10 cellular contexts compared by ENCODE assay signal in the genomic region with DNA sequence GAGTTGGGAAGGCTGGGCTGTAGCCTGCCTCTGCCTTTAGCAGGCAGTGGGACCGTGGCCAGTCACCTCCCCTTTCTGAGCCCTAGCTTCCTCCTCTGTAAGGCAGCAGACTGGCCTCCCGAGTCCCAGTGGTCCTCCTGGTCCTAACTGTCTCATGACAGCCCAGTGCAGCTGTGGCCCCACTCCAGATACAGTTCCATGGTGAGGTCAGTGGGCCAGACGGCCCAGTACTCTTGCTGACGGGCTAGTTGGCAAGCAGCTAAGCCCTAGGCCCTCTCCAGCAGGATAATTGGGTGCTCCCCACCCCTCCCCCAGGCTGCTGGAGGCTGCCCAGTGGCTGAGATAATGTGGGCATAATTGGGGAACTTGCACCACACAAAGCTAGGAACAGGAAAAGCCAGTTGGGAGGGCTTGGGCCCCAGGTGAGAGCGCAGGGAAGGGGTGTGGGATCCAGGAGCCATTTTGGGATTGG.
DNase-seq lines count a peak whose midpoint lies in the region; ATAC-seq lines count a peak whose summit lies in the region.
"Had no signal": no experiment of that assay in that cellular context is flagged by ENCODE, and none has a peak within 500 bp of the region (broad histone marks: within the 10 kb centered on the region; RNA-seq: fewer than 3 reads in every experiment).

No MANE protein-coding gene starts in this region.

- DNase-seq in GF-D8 (lab: John Stamatoyannopoulos, UW) (peak; percentile 86), UCSD-AML1 (lab: John Stamatoyannopoulos, UW; ENCODE audit: unreplicated experiment) (peak; percentile 35), head of caudate nucleus (peak in 38 of 42 donors; percentile 13 to 86 (median 53)), pons (ENCODE audit: low spot score) (peak; percentile 44), COR-L47 (lab: John Stamatoyannopoulos, UW) (no peak), hepatic stellate cell (ENCODE audit: low spot score) (no peak), RKO (ENCODE audit: low spot score) (no peak)

- intact Hi-C loops in head of caudate nucleus (cut with DNase I): no loop called here

- ATAC-seq in GM18873 (IDR thresholded peaks at IDR 0.05; ENCODE audit: low FRiP score, unreplicated experiment): no peak
- ATAC-seq: K562, Panc1 had no signal

Comparison
In these comparisons a context has a peak if more than half of its experiments do, and no peak if none do; other contexts are left out.
1. DNase-seq: peak in GF-D8 (single experiment), UCSD-AML1 (single experiment), head of caudate nucleus (38 of 42) and pons (single experiment); none in COR-L47 (single experiment), hepatic stellate cell (single experiment) and RKO (single experiment).